Comparison of ENCODE assay signal across 9 cellular contexts in the genomic region with DNA sequence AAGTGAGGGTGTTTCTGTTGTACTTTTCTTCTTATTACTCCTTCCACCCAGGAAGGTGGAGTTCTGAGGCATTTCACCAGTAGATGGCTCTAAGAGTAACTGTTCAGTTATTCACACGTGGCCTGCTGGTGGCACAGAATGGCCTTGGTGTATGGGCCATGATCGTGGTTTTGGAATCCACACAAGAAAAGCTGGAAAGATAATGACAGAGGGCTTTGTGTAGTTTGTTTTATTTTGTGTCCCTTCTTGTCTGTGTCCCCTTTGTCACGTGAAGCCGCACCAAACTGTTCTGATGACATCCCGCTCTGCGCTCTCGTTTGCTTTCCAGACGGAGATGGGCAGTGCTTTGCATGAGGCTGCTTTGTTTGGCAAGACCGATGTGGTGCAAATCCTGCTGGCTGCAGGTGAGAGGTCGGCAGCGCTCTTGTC.
DNase-seq lines count a peak whose midpoint lies in the region; ATAC-seq and TF ChIP-seq lines count a peak whose summit lies in the region.
"Had no signal": no experiment of that assay in that cellular context is flagged by ENCODE, and none has a peak within 500 bp of the region (broad histone marks: within the 10 kb centered on the region; RNA-seq: fewer than 3 reads in every experiment).

No MANE protein-coding gene starts in this region.

- H3K4me1 ChIP-seq in heart right ventricle: peaks cover 0 to 42% (median 19%) of the 10 kb centered on the region in 9 donors
- peaks cover 3 to 8% of the 10 kb centered on the region in 2 experiments; a peak in 3 of 4 replicates for H3K4me1 ChIP-seq in SK-N-SH (ENCODE audit: control insufficient read depth in 1 of 2, insufficient read depth in 2 of 2, low read depth in 1 of 2, low read length in 1 of 2)

- no peak overlapping the region for H3K4me3 Mint-ChIP-seq in stimulated activated memory B cell treated with anti-CD40 and anti-IgM and Interleukin-4, amounts not matched to agents 10 μg/mL and 1 μg/mL and 100 μg/mL, for 72 hours
- H3K4me3 Mint-ChIP-seq in natural killer cell: no peak overlapping the region
- no peak overlapping the region for H3K4me3 Mint-ChIP-seq in stimulated activated naive CD8-positive, alpha-beta T cell treated with anti-CD3 and anti-CD28 coated beads, Interleukin-15, amount 100 ng/mL, for 72 hours

- H4K20me1 ChIP-seq in SK-N-SH (ENCODE audit: insufficient read depth): no peaks in the 10 kb centered on the region

- 78 to 85% methylated on average over 11 of the region's 11 CpGs for WGBS in heart right ventricle, 2 donors
- WGBS in SK-N-SH (ENCODE audit: low lambda C conversion rate): 95% methylated on average over 11 of the region's 11 CpGs

- no peaks in the 10 kb centered on the region for H3K9me2 ChIP-seq in SK-N-SH

- no peak for TF ChIP-seq EP300 in SK-N-SH (IDR thresholded peaks at IDR 0.05; ENCODE audit: borderline replicate concordance in 1 of 2, low read depth in 1 of 2, low read length in 1 of 2)

- no peak overlapping the region for H3K4me2 ChIP-seq in SK-N-SH

- H3K4me3 ChIP-seq in heart right ventricle (no peak overlapping the region), SK-N-SH (ENCODE audit: low read depth in 2 of 2, low read length in 1 of 2) (no peak overlapping the region)
- H3K4me3 ChIP-seq: upper lobe of left lung had no signal

- intact Hi-C loops in heart right ventricle (cut with DNase I) (loop anchor here in 6 of 10 donors (5.0 to 10.0 kb wide), 5 partner anchors 90 to 262 kb away; partner anchors contain the start of genes ANKS1A (in 1 of the 6) and TAF11 (in 1 of the 6)), Right ventricle myocardium inferior (cut with DNase I) (loop anchor here (10.0 kb wide), 1 partner anchor 262 kb away; no protein-coding TSS in a partner anchor), head of caudate nucleus (cut with DNase I) (loop anchor here (10.0 kb wide), 1 partner anchor 262 kb away; no protein-coding TSS in a partner anchor), natural killer cell (cut with micrococcal nuclease) (no loop called here)

- no peak for DNase-seq in heart right ventricle
- DNase-seq in Right ventricle myocardium inferior (ENCODE audit: missing footprints): no peak
- no peak for DNase-seq in SK-N-SH
- peak; percentile 21 to 86 (median 61) for DNase-seq in head of caudate nucleus
- no peak for DNase-seq in natural killer cell
- DNase-seq in stimulated activated naive CD8-positive, alpha-beta T cell treated with anti-CD3 and anti-CD28 coated beads, Interleukin-15, amount 100 ng/mL, for 72 hours: no peak
- DNase-seq: upper lobe of left lung had no signal

- H2AFZ ChIP-seq in SK-N-SH (ENCODE audit: low read depth): no peak overlapping the region

- no peaks in the 10 kb centered on the region for H3K27me3 Mint-ChIP-seq in stimulated activated memory B cell treated with anti-CD40 and anti-IgM and Interleukin-4, amounts not matched to agents 10 μg/mL and 1 μg/mL and 100 μg/mL, for 72 hours
- H3K27me3 Mint-ChIP-seq in natural killer cell (ENCODE audit: low read depth in 2 of 2): no peaks in the 10 kb centered on the region
- H3K27me3 Mint-ChIP-seq in stimulated activated naive CD8-positive, alpha-beta T cell treated with anti-CD3 and anti-CD28 coated beads, Interleukin-15, amount 100 ng/mL, for 72 hours: no peaks in the 10 kb centered on the region

- no peaks in the 10 kb centered on the region for H3K9me3 Mint-ChIP-seq in stimulated activated memory B cell treated with anti-CD40 and anti-IgM and Interleukin-4, amounts not matched to agents 10 μg/mL and 1 μg/mL and 100 μg/mL, for 72 hours
- H3K9me3 Mint-ChIP-seq in natural killer cell: no peaks in the 10 kb centered on the region
- no peaks in the 10 kb centered on the region for H3K9me3 Mint-ChIP-seq in stimulated activated naive CD8-positive, alpha-beta T cell treated with anti-CD3 and anti-CD28 coated beads, Interleukin-15, amount 100 ng/mL, for 72 hours

- no peak overlapping the region for H3K27ac Mint-ChIP-seq in stimulated activated memory B cell treated with anti-CD40 and anti-IgM and Interleukin-4, amounts not matched to agents 10 μg/mL and 1 μg/mL and 100 μg/mL, for 72 hours
- no peak overlapping the region for H3K27ac Mint-ChIP-seq in natural killer cell
- H3K27ac Mint-ChIP-seq in stimulated activated naive CD8-positive, alpha-beta T cell treated with anti-CD3 and anti-CD28 coated beads, Interleukin-15, amount 100 ng/mL, for 72 hours: peak overlapping the region in 1 of 2 donors; percentile 19

- TF ChIP-seq CTCF in heart right ventricle (IDR thresholded peaks at IDR 0.05): peak in 7 of 9 donors; percentile 7 to 45 (median 24)
- peak; percentile 29; the same call in 1 of the 2 replicates for TF ChIP-seq CTCF in SK-N-SH (IDR thresholded peaks at IDR 0.05)
- no peak for TF ChIP-seq CTCF in natural killer cell (IDR thresholded peaks at IDR 0.05)

- TF ChIP-seq RAD21 in SK-N-SH (IDR thresholded peaks at IDR 0.05; ENCODE audit: low read length): peak; percentile 12; the same call in 1 of the 2 replicates

- H3K27me3 ChIP-seq in heart right ventricle (no peaks in the 10 kb centered on the region), SK-N-SH (ENCODE audit: insufficient read depth) (no peaks in the 10 kb centered on the region)
- H3K27me3 ChIP-seq: upper lobe of left lung had no signal

- H3K36me3 Mint-ChIP-seq in stimulated activated memory B cell treated with anti-CD40 and anti-IgM and Interleukin-4, amounts not matched to agents 10 μg/mL and 1 μg/mL and 100 μg/mL, for 72 hours: peaks cover 46% of the 10 kb centered on the region
- H3K36me3 Mint-ChIP-seq in natural killer cell: peaks cover 16% of the 10 kb centered on the region

- H3K36me3 ChIP-seq in heart right ventricle (peaks cover 0 to 71% (median 23%) of the 10 kb centered on the region in 9 donors), SK-N-SH (replicated peaks in 1 of 2; ENCODE audit: control insufficient read depth in 1 of 2, insufficient read depth in 2 of 2, low read length in 1 of 2) (peaks cover 4 to 38% of the 10 kb centered on the region in 2 experiments)

- H3K9me3 ChIP-seq in heart right ventricle (no peaks in the 10 kb centered on the region), SK-N-SH (no peaks in the 10 kb centered on the region)
- H3K9me3 ChIP-seq: upper lobe of left lung had no signal

- CTCF ChIA-PET in SK-N-SH (lab: Yijun Ruan, JAX): interaction anchor here (1.6 kb wide), 1 partner anchor 151 kb away, joined by 4 read pairs; no protein-coding TSS in a partner anchor

- peaks cover 3% of the 10 kb centered on the region for H3F3A ChIP-seq in SK-N-SH (replicated peaks; ENCODE audit: insufficient read depth)

- ATAC-seq in heart right ventricle (no peak), Right ventricle myocardium inferior (no peak), HG02870 (IDR thresholded peaks at IDR 0.05; ENCODE audit: unreplicated experiment) (no peak), natural killer cell (no peak)
- ATAC-seq in stimulated activated memory B cell treated with anti-CD40 and anti-IgM and Interleukin-4, amounts not matched to agents 10 μg/mL and 1 μg/mL and 100 μg/mL, for 72 hours: no peak
- no peak for ATAC-seq in stimulated activated naive CD8-positive, alpha-beta T cell treated with anti-CD3 and anti-CD28 coated beads, Interleukin-15, amount 100 ng/mL, for 72 hours

- POLR2A ChIA-PET in SK-N-SH (lab: Yijun Ruan, JAX): no interaction called here

- H3K79me2 ChIP-seq in SK-N-SH (ENCODE audit: insufficient read depth): no peaks in the 10 kb centered on the region

- no peak overlapping the region for H3K9ac ChIP-seq in SK-N-SH

- H3K4me1 Mint-ChIP-seq in stimulated activated memory B cell treated with anti-CD40 and anti-IgM and Interleukin-4, amounts not matched to agents 10 μg/mL and 1 μg/mL and 100 μg/mL, for 72 hours: no peaks in the 10 kb centered on the region
- H3K4me1 Mint-ChIP-seq in natural killer cell: peaks cover 0 to 5% of the 10 kb centered on the region in 2 donors
- H3K4me1 Mint-ChIP-seq in stimulated activated naive CD8-positive, alpha-beta T cell treated with anti-CD3 and anti-CD28 coated beads, Interleukin-15, amount 100 ng/mL, for 72 hours: no peaks in the 10 kb centered on the region

- no peak overlapping the region for H3K27ac ChIP-seq in heart right ventricle
- H3K27ac ChIP-seq in SK-N-SH (ENCODE audit: low read depth in 2 of 2, low read length in 1 of 2): no peak overlapping the region
- H3K27ac ChIP-seq: upper lobe of left lung had no signal

TF ChIP-seq in SK-N-SH, 30 proteins besides CTCF, POLR2A, EP300 and RAD21:
- TF ChIP-seq SMC3 (IDR thresholded peaks at IDR 0.05; ENCODE audit: low read depth, low read length): no peak
- TF ChIP-seq SIN3A (IDR thresholded peaks at IDR 0.05; ENCODE audit: borderline replicate concordance, low read depth, low read length): no peak

Comparison
In these comparisons a context has a peak if more than half of its experiments do, and no peak if none do; other contexts are left out.
1. DNase-seq: peak in head of caudate nucleus (42 of 42); none in heart right ventricle (0 of 2), Right ventricle myocardium inferior (single experiment), SK-N-SH (single experiment), natural killer cell (single experiment) and stimulated activated naive CD8-positive, alpha-beta T cell treated with anti-CD3 and anti-CD28 coated beads, Interleukin-15, amount 100 ng/mL, for 72 hours (0 of 2).